ENCODE assay signal across 8 cellular contexts in the genomic region with DNA sequence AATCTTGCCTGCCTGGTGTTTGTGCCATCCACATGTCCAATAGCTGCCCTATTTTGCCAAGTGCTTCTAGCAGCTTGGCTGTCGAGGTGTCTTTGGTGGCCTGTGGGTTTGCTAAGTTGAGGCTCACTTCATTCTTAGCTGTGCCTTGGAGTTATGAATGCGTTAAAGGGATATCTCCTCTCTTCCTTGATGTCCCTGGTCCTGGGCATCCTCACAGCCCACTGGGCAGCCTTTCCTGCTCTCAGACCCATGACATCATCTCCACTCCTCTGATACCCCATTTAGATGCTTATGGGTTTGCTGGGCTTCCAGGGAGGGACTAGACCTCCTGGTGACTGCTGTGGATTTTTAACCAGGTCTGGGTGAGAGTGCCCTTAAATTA. TPM values are rescaled to one million over a fixed set of nuclear protein-coding genes. Genes with fewer than 3 reads are reported as not detected.
DNase-seq lines count a peak whose midpoint lies in the region; ATAC-seq and TF ChIP-seq lines count a peak whose summit lies in the region.

No MANE protein-coding gene starts in this region.

- peak overlapping the region; percentile 43 for H3K27ac ChIP-seq in RWPE2 (ENCODE audit: poor library complexity, severe bottlenecking)

- no peaks in the 10 kb centered on the region for H3K27me3 ChIP-seq in RWPE2 (ENCODE audit: insufficient read depth, poor library complexity, severe bottlenecking)

- no peaks in the 10 kb centered on the region for H3K9me3 ChIP-seq in RWPE2 (ENCODE audit: severe bottlenecking)

- peaks cover 7% of the 10 kb centered on the region for H3K4me1 ChIP-seq in RWPE2 (ENCODE audit: insufficient read depth, poor library complexity, severe bottlenecking)

- in situ Hi-C loops in G401 (cut with HindIII; ENCODE audit: low sequenced_read_pairs) (no loop called here), GM13977 (cut with MboI; ENCODE audit: low pct_unique_long_range_greater_than_20kb, low sequenced_read_pairs, unreplicated experiment) (no loop called here)

- ATAC-seq in RWPE2 (ENCODE audit: low read depth) (no peak), GM18907 (IDR thresholded peaks at IDR 0.05; ENCODE audit: unreplicated experiment) (no peak), GM21526 (IDR thresholded peaks at IDR 0.05; ENCODE audit: low FRiP score, unreplicated experiment) (no peak)

- H3K4me3 ChIP-seq in RWPE2 (ENCODE audit: severe bottlenecking) (peak overlapping the region; percentile 96), epithelial cell of esophagus (ENCODE audit: low read length) (peak overlapping the region; percentile 69), retinal pigment epithelial cell (ENCODE audit: low read length) (peak overlapping the region; percentile 76)

- peak; percentile 54 for DNase-seq in G401 (ENCODE audit: low spot score)
- DNase-seq in RWPE2 (ENCODE audit: low spot score) = no peak
- DNase-seq in epithelial cell of esophagus (ENCODE audit: low read depth) = no peak
- DNase-seq in retinal pigment epithelial cell (ENCODE audit: low read depth) = no peak
- DNase-seq in KG1 (lab: John Stamatoyannopoulos, UW) = no peak
- no peak for DNase-seq in GM13977 (ENCODE audit: low spot score)

- TF ChIP-seq CTCF in RWPE2 (IDR thresholded peaks at IDR 0.05; ENCODE audit: poor library complexity, severe bottlenecking) (no peak), epithelial cell of esophagus (IDR thresholded peaks at IDR 0.05; ENCODE audit: insufficient read depth, low read depth, low read length, missing control alignments) (no peak), retinal pigment epithelial cell (conservative IDR thresholded peaks at IDR 0.05; ENCODE audit: low read depth, low read length) (no peak), GM13977 (IDR thresholded peaks at IDR 0.05; ENCODE audit: extremely low read depth, insufficient read depth, missing control alignments) (no peak)

- no peaks in the 10 kb centered on the region for H3K36me3 ChIP-seq in RWPE2 (ENCODE audit: low read depth)

RNA-seq across cellular contexts. Expression of gene LDLRAD3, which starts 1.3 kb away (rescaled TPM):
- 4.5 and 13.0 TPM in 2 replicates for total RNA-seq in G401 (2014; rRNA removed; shearing (Covaris generic))
